Comparison of ENCODE assay signal across 1 cellular context in genomic region chr4:10179957-10180602, GRCh38.
TF ChIP-seq lines count a peak whose summit lies in the region.

No MANE protein-coding gene starts in this region.

TF ChIP-seq in K562, 482 proteins besides CTCF, POLR2A, EP300 and RAD21 (continued from another document and continues in another):
- TF ChIP-seq ZNF398 (CRISPR knock-in tag; IDR thresholded peaks at IDR 0.05) = no peak
- no peak for TF ChIP-seq GABPB2 (CRISPR knock-in tag; conservative IDR thresholded peaks at IDR 0.05)
- TF ChIP-seq MCM2 (IDR thresholded peaks at IDR 0.05; ENCODE audit: low read depth) = no peak
- TF ChIP-seq ZNF609 (CRISPR knock-in tag; IDR thresholded peaks at IDR 0.05; ENCODE audit: borderline replicate concordance) = no peak
- peak; percentile 33 for TF ChIP-seq CXXC5 (CRISPR knock-in tag; IDR thresholded peaks at IDR 0.05)
- no peak for TF ChIP-seq GMEB1 (CRISPR knock-in tag; IDR thresholded peaks at IDR 0.05)
- TF ChIP-seq RBM39 (optimal IDR thresholded peaks at IDR 0.05; ENCODE audit: low read depth, low read length) = no peak
- no peak for TF ChIP-seq FOSL1 (tag; conservative IDR thresholded peaks at IDR 0.05)
- no peak for TF ChIP-seq ZNF561 (CRISPR knock-in tag; conservative IDR thresholded peaks at IDR 0.05)
- no peak for TF ChIP-seq EP400 (IDR thresholded peaks at IDR 0.05)
- TF ChIP-seq CGGBP1 (CRISPR knock-in tag; IDR thresholded peaks at IDR 0.05) = no peak
- TF ChIP-seq KHSRP (IDR thresholded peaks at IDR 0.05) = no peak
- TF ChIP-seq HLTF (IDR thresholded peaks at IDR 0.05) = no peak
- TF ChIP-seq ZBTB49 (CRISPR knock-in tag; IDR thresholded peaks at IDR 0.05; ENCODE audit: borderline replicate concordance) = no peak
- no peak for TF ChIP-seq MAFF (IDR thresholded peaks at IDR 0.05; ENCODE audit: low read length)
- no peak for TF ChIP-seq TSC22D4 (tag; IDR thresholded peaks at IDR 0.05)
- no peak for TF ChIP-seq ZNF280A (IDR thresholded peaks at IDR 0.05; ENCODE audit: low read depth, partially characterized antibody)
- TF ChIP-seq ZNF57 (CRISPR knock-in tag; IDR thresholded peaks at IDR 0.05) = no peak
- 0 out of 4 replicates have a peak, but pooled peaks of 1 of the 2 experiments have one; percentile 54 for TF ChIP-seq ZNF639 (CRISPR knock-in tag; conservative IDR thresholded peaks at IDR 0.05 in 1 of 2, IDR thresholded peaks at IDR 0.05 in 1 of 2)
- TF ChIP-seq FOXP4 (CRISPR knock-in tag; IDR thresholded peaks at IDR 0.05; ENCODE audit: borderline replicate concordance) = no peak
- no peak for TF ChIP-seq NONO (IDR thresholded peaks at IDR 0.05; ENCODE audit: low read depth in 2 of 2, low read length in 1 of 2)
- TF ChIP-seq HNRNPL (IDR thresholded peaks at IDR 0.05; ENCODE audit: low read depth, low read length) = no peak
- TF ChIP-seq CCNT2 (IDR thresholded peaks at IDR 0.05; ENCODE audit: borderline replicate concordance, extremely low read depth, insufficient read length, low read depth, low read length) = no peak
- no peak for TF ChIP-seq XRCC3 (IDR thresholded peaks at IDR 0.05)
- no peak for TF ChIP-seq E2F5 (CRISPR knock-in tag; IDR thresholded peaks at IDR 0.05)
- 0 out of 2 replicates have a peak, but pooled peaks have one; percentile 6 for TF ChIP-seq GTF2A2 (tag; IDR thresholded peaks at IDR 0.05)
- TF ChIP-seq TRIM28 (IDR thresholded peaks at IDR 0.05) = no peak
- TF ChIP-seq RFX1 (IDR thresholded peaks at IDR 0.05) = no peak
- no peak for TF ChIP-seq KLF13 (tag; IDR thresholded peaks at IDR 0.05; ENCODE audit: borderline replicate concordance, low read depth)
- TF ChIP-seq TAF1 (IDR thresholded peaks at IDR 0.05; ENCODE audit: control insufficient read depth, extremely low read depth, insufficient read depth, low read length, severe bottlenecking) = no peak
- no peak for TF ChIP-seq HIVEP1 (CRISPR knock-in tag; IDR thresholded peaks at IDR 0.05)
- TF ChIP-seq BRCA1 (IDR thresholded peaks at IDR 0.05) = no peak
- TF ChIP-seq BRCA1 (CRISPR knock-in tag; IDR thresholded peaks at IDR 0.05) = no peak
- no peak for TF ChIP-seq POU5F1 (IDR thresholded peaks at IDR 0.05; ENCODE audit: borderline replicate concordance, low read depth, low read length, partially characterized antibody)
- no peak for TF ChIP-seq TCFL5 (CRISPR knock-in tag; conservative IDR thresholded peaks at IDR 0.05)
- no peak for TF ChIP-seq ZNF717 (CRISPR knock-in tag; IDR thresholded peaks at IDR 0.05)
- no peak for TF ChIP-seq FOXO4 (CRISPR knock-in tag; IDR thresholded peaks at IDR 0.05)
- no peak for TF ChIP-seq SRSF1 (IDR thresholded peaks at IDR 0.05; ENCODE audit: low read depth, low read length)
- no peak for TF ChIP-seq RFX7 (CRISPR knock-in tag; IDR thresholded peaks at IDR 0.05)
- no peak for TF ChIP-seq ZNF143 (CRISPR knock-in tag; IDR thresholded peaks at IDR 0.05)
- TF ChIP-seq ELK3 (CRISPR knock-in tag; IDR thresholded peaks at IDR 0.05) = no peak
- TF ChIP-seq GATAD2B (IDR thresholded peaks at IDR 0.05; ENCODE audit: borderline replicate concordance) = no peak
- TF ChIP-seq BDP1 (IDR thresholded peaks at IDR 0.05; ENCODE audit: insufficient read depth, insufficient read length) = no peak
